In the genomic region with DNA sequence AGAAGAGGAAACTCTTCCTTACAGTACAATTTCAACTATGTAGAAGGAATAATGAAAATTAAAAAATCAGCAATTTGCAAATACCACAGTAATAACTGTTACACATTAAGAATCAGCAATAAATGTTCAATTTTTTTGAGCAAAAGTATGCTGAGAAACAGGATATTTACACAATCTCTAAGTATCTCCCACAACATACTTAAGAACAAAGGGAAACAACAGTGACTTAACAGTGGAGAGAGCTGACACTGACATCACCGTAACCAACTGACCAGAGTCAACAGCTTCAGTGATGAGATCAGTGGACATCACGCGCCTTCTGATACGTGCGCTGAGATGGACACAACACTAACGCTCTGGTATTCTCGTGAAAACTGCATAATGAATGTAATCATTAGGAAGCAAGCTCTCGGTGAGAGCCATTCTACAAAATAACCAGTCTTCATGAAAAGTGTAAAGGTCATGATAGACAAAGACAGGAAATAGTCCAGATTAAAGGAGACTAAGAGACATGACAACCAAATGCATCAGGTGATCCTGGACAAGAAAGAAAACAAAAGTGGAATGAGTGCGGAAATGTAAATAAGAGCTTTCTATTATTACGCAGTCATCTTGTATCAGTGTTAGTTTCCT, we compare ENCODE assay signal across 9 cellular contexts.
DNase-seq lines count a peak whose midpoint lies in the region; ATAC-seq, FAIRE-seq and TF ChIP-seq lines count a peak whose summit lies in the region.
"Had no signal": no experiment of that assay in that cellular context is flagged by ENCODE, and none has a peak within 500 bp of the region (broad histone marks: within the 10 kb centered on the region; RNA-seq: fewer than 3 reads in every experiment).

No MANE protein-coding gene starts in this region.

- 95% methylated on average over 10 of the region's 10 CpGs for WGBS in HepG2 (ENCODE audit: low lambda C conversion rate)
- WGBS in upper lobe of left lung, 2 donors = 53 to 69% methylated on average over 10 of the region's 10 CpGs

- H2AFZ ChIP-seq in HepG2 (ENCODE audit: low read length) = no peak overlapping the region

- peak overlapping the region; percentile 81 for H3K27ac Mint-ChIP-seq in activated naive CD4-positive, alpha-beta T cell treated with anti-CD3 and anti-CD28 coated beads, Interleukin-2, amount 50 U/mL, for 24 hours
- H3K27ac Mint-ChIP-seq: nephron progenitor cell had no signal

- no peak for TF ChIP-seq RAD21 in HepG2 (CRISPR knock-in tag; IDR thresholded peaks at IDR 0.05)

- ATAC-seq in HepG2 (no peak), upper lobe of left lung (ENCODE audit: low FRiP score in 2 of 2) (peak in 1 of 2 donors; percentile 18), HG02840 (IDR thresholded peaks at IDR 0.05; ENCODE audit: low FRiP score, unreplicated experiment) (no peak)

- H3K27me3 Mint-ChIP-seq in activated naive CD4-positive, alpha-beta T cell treated with anti-CD3 and anti-CD28 coated beads, Interleukin-2, amount 50 U/mL, for 24 hours = no peaks in the 10 kb centered on the region

- H3K9ac ChIP-seq in HepG2 (ENCODE audit: insufficient read depth, low read depth, low read length) = no peak overlapping the region

- H3K9me3 ChIP-seq in HepG2 (ENCODE audit: low read length) (no peaks in the 10 kb centered on the region), upper lobe of left lung (no peaks in the 10 kb centered on the region)

- TF ChIP-seq CTCF in HepG2 (CRISPR knock-in tag; IDR thresholded peaks at IDR 0.05) (no peak), upper lobe of left lung (IDR thresholded peaks at IDR 0.05) (no peak)

- BruUV-seq in HepG2 (replicated peaks; lab: Mats Ljungman, UMichigan) = no TSS peak

- H3K27me3 ChIP-seq in HepG2 (ENCODE audit: control insufficient read depth in 1 of 2, insufficient read depth in 2 of 2, low read length in 2 of 2) (no peaks in the 10 kb centered on the region), upper lobe of left lung (no peaks in the 10 kb centered on the region)

- CTCF ChIA-PET in HepG2 (lab: Yijun Ruan, JAX; ENCODE audit: low intra/inter-chr PET ratio, low total read pairs) = no interaction called here

- POLR2A ChIA-PET in HepG2 (lab: Yijun Ruan, JAX) = no interaction called here

- no peak for FAIRE-seq in HepG2 (lab: Jason Lieb, UNC)

- H3K36me3 Mint-ChIP-seq in activated naive CD4-positive, alpha-beta T cell treated with anti-CD3 and anti-CD28 coated beads, Interleukin-2, amount 50 U/mL, for 24 hours = peaks cover 20% of the 10 kb centered on the region

- H3K4me3 ChIP-seq in HepG2 (replicated peaks in 1 of 3; ENCODE audit: insufficient read depth in 1 of 3, low read depth in 2 of 3, low read length in 3 of 3) = no peak overlapping the region
- H3K4me3 ChIP-seq in upper lobe of left lung = no peak overlapping the region

- H3K36me3 ChIP-seq in HepG2 (replicated peaks in 1 of 2; ENCODE audit: control insufficient read depth in 1 of 2, insufficient read depth in 2 of 2, low read length in 2 of 2) (no peaks in the 10 kb centered on the region), upper lobe of left lung (no peaks in the 10 kb centered on the region)

- no peaks in the 10 kb centered on the region for H3K9me3 Mint-ChIP-seq in activated naive CD4-positive, alpha-beta T cell treated with anti-CD3 and anti-CD28 coated beads, Interleukin-2, amount 50 U/mL, for 24 hours

- H3K4me3 Mint-ChIP-seq in activated naive CD4-positive, alpha-beta T cell treated with anti-CD3 and anti-CD28 coated beads, Interleukin-2, amount 50 U/mL, for 24 hours = no peak overlapping the region
- H3K4me3 Mint-ChIP-seq: nephron progenitor cell had no signal

- H3K79me2 ChIP-seq in HepG2 (ENCODE audit: insufficient read depth, low read length) = peaks cover 14% of the 10 kb centered on the region

- peaks cover 48% of the 10 kb centered on the region for H3K4me1 ChIP-seq in HepG2 (ENCODE audit: insufficient read depth, low read length)
- H3K4me1 ChIP-seq in upper lobe of left lung = peaks cover 6 to 44% (median 16%) of the 10 kb centered on the region in 4 donors

- H3K4me2 ChIP-seq in HepG2 (ENCODE audit: low read depth, low read length) = no peak overlapping the region

- no peak for DNase-seq in activated naive CD4-positive, alpha-beta T cell treated with Interleukin-2 at 50 U/mL for 16 hours
- DNase-seq in astrocyte of the hippocampus (ENCODE audit: low read depth, low spot score) (peak; percentile 74), HepG2 (ENCODE audit: low spot score) (peak; percentile 29), upper lobe of left lung (no peak), hepatic stellate cell (ENCODE audit: low spot score) (no peak)
- DNase-seq in stimulated activated CD4-positive, alpha-beta T cell treated with anti-CD3 and anti-CD28 coated beads, Interleukin-4, amount 100 ng/mL, for 4 hours = no peak
- DNase-seq: nephron progenitor cell had no signal

- in situ Hi-C loops in HepG2 (cut with HindIII; ENCODE audit: extremely low pct_ligation_motif_present, low pct_unique_long_range_greater_than_20kb) = no loop called here

- H3K4me1 Mint-ChIP-seq in activated naive CD4-positive, alpha-beta T cell treated with anti-CD3 and anti-CD28 coated beads, Interleukin-2, amount 50 U/mL, for 24 hours = peaks cover 97% of the 10 kb centered on the region

- no peak overlapping the region for H3K27ac ChIP-seq in HepG2 (ENCODE audit: extremely low read length, insufficient read depth, low read length)
- H3K27ac ChIP-seq in upper lobe of left lung = peak overlapping the region; percentile 50 to 74 (median 68)

- TF ChIP-seq POLR2A in HepG2 (IDR thresholded peaks at IDR 0.05; ENCODE audit: insufficient read depth in 1 of 2, low read depth in 2 of 2, low read length in 2 of 2) (no peak), upper lobe of left lung (IDR thresholded peaks at IDR 0.05) (no peak)

- H4K20me1 ChIP-seq in HepG2 (ENCODE audit: insufficient read depth, low read length) = no peaks in the 10 kb centered on the region

- no peak for TF ChIP-seq EP300 in HepG2 (IDR thresholded peaks at IDR 0.05; ENCODE audit: low read depth in 2 of 2, low read length in 2 of 2)
- TF ChIP-seq EP300 in HepG2 (CRISPR knock-in tag; IDR thresholded peaks at IDR 0.05; ENCODE audit: borderline replicate concordance) = no peak
- no peak for TF ChIP-seq EP300 in upper lobe of left lung (IDR thresholded peaks at IDR 0.05)

- intact Hi-C loops in HepG2 (cut with micrococcal nuclease; ENCODE audit: unreplicated experiment) = no loop called here

TF ChIP-seq in HepG2, 621 proteins besides CTCF, POLR2A, EP300 and RAD21 (continues in another document):
- no peak for TF ChIP-seq ZNF329 (CRISPR knock-in tag; IDR thresholded peaks at IDR 0.05; ENCODE audit: low read depth)
- no peak for TF ChIP-seq PTBP1 (IDR thresholded peaks at IDR 0.05; ENCODE audit: low read depth, low read length, poor library complexity, severe bottlenecking)
- TF ChIP-seq, protein P1, sequence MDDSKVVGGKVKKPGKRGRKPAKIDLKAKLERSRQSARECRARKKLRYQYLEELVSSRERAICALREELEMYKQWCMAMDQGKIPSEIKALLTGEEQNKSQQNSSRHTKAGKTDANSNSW (CRISPR knock-in tag; IDR thresholded peaks at IDR 0.05; ENCODE audit: borderline replicate concordance) = no peak
- 0 out of 4 replicates have a peak, but pooled peaks of 1 of the 2 experiments have one; percentile 6 for TF ChIP-seq MAFK (conservative IDR thresholded peaks at IDR 0.05 in 1 of 2, IDR thresholded peaks at IDR 0.05 in 1 of 2; ENCODE audit: low read length in 2 of 2)
- TF ChIP-seq ZNF703 (CRISPR knock-in tag; IDR thresholded peaks at IDR 0.05; ENCODE audit: borderline replicate concordance) = no peak
- no peak for TF ChIP-seq ZNF839 (CRISPR knock-in tag; IDR thresholded peaks at IDR 0.05; ENCODE audit: borderline replicate concordance)
- TF ChIP-seq ZFY (CRISPR knock-in tag; IDR thresholded peaks at IDR 0.05) = no peak
- no peak for TF ChIP-seq KDM5A (IDR thresholded peaks at IDR 0.05; ENCODE audit: borderline replicate concordance, low read length)
- TF ChIP-seq, protein P2, sequence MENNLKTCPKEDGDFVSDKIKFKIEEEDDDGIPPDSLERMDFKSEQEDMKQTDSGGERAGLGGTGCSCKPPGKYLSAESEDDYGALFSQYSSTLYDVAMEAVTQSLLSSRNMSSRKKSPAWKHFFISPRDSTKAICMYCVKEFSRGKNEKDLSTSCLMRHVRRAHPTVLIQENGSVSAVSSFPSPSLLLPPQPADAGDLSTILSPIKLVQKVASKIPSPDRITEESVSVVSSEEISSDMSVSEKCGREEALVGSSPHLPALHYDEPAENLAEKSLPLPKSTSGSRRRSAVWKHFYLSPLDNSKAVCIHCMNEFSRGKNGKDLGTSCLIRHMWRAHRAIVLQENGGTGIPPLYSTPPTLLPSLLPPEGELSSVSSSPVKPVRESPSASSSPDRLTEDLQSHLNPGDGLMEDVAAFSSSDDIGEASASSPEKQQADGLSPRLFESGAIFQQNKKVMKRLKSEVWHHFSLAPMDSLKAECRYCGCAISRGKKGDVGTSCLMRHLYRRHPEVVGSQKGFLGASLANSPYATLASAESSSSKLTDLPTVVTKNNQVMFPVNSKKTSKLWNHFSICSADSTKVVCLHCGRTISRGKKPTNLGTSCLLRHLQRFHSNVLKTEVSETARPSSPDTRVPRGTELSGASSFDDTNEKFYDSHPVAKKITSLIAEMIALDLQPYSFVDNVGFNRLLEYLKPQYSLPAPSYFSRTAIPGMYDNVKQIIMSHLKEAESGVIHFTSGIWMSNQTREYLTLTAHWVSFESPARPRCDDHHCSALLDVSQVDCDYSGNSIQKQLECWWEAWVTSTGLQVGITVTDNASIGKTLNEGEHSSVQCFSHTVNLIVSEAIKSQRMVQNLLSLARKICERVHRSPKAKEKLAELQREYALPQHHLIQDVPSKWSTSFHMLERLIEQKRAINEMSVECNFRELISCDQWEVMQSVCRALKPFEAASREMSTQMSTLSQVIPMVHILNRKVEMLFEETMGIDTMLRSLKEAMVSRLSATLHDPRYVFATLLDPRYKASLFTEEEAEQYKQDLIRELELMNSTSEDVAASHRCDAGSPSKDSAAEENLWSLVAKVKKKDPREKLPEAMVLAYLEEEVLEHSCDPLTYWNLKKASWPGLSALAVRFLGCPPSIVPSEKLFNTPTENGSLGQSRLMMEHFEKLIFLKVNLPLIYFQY (CRISPR knock-in tag; IDR thresholded peaks at IDR 0.05; ENCODE audit: borderline replicate concordance) = no peak
- TF ChIP-seq ZFP41 (CRISPR knock-in tag; IDR thresholded peaks at IDR 0.05; ENCODE audit: borderline replicate concordance) = no peak
- TF ChIP-seq MXD4 (CRISPR knock-in tag; IDR thresholded peaks at IDR 0.05) = no peak

Comparison
In these comparisons a context has a peak if more than half of its experiments do, and no peak if none do; other contexts are left out.
1. DNase-seq: peak in astrocyte of the hippocampus (single experiment) and HepG2 (single experiment); none in activated naive CD4-positive, alpha-beta T cell treated with Interleukin-2 at 50 U/mL for 16 hours (single experiment), upper lobe of left lung (0 of 2), hepatic stellate cell (single experiment) and stimulated activated CD4-positive, alpha-beta T cell treated with anti-CD3 and anti-CD28 coated beads, Interleukin-4, amount 100 ng/mL, for 4 hours (0 of 2).